ENCODE assay signal across 8 cellular contexts in genomic region chr9:95127249-95128176, GRCh38.
DNase-seq lines count a peak whose midpoint lies in the region; ATAC-seq, FAIRE-seq and TF ChIP-seq lines count a peak whose summit lies in the region.

No MANE protein-coding gene starts in this region.

- ATAC-seq in effector memory CD8-positive, alpha-beta T cell (replicated peaks) = peak; percentile 84
- ATAC-seq in lung (ENCODE audit: insufficient read depth, low FRiP score) (peak; percentile 83), HG03135 (IDR thresholded peaks at IDR 0.05; ENCODE audit: unreplicated experiment) (no peak)

- CTCF ChIA-PET in CD4-positive, alpha-beta memory T cell (lab: Charles Lee; ENCODE audit: partially characterized antibody) = interaction anchor here (0.6 to 10.7 kb wide), 24 partner anchors 8 to 791 kb away, joined by 3 to 385 read pairs (median 4); partner anchors contain the start of genes AOPEP and FBP1

- H3K4me1 Mint-ChIP-seq in CD4-positive, alpha-beta memory T cell = peaks cover 0 to 4% (median 2%) of the 10 kb centered on the region in 4 donors
- no peaks in the 10 kb centered on the region for H3K4me1 Mint-ChIP-seq in effector memory CD8-positive, alpha-beta T cell (ENCODE audit: low read depth in 2 of 2)

- H3K4me1 ChIP-seq in CD4-positive, alpha-beta memory T cell (ENCODE audit: insufficient read depth, low read length) = peaks cover 4% of the 10 kb centered on the region
- peaks cover 0 to 2% of the 10 kb centered on the region in 2 donors for H3K4me1 ChIP-seq in lung (ENCODE audit: control insufficient read depth in 2 of 2, insufficient read depth in 2 of 2, low read length in 2 of 2)

- H3K27ac Mint-ChIP-seq in CD4-positive, alpha-beta memory T cell = no peak overlapping the region
- no peak overlapping the region for H3K27ac Mint-ChIP-seq in effector memory CD8-positive, alpha-beta T cell

- POLR2A ChIA-PET in CD4-positive, alpha-beta memory T cell (lab: Charles Lee; ENCODE audit: partially characterized antibody) = interaction anchor here (1.2 to 1.4 kb wide), 2 partner anchors 446 to 458 kb away, joined by 4 read pairs; no protein-coding TSS in a partner anchor

- no peaks in the 10 kb centered on the region for H3K36me3 Mint-ChIP-seq in CD4-positive, alpha-beta memory T cell
- peaks cover 3% of the 10 kb centered on the region for H3K36me3 Mint-ChIP-seq in effector memory CD8-positive, alpha-beta T cell (ENCODE audit: insufficient read depth)

- no peak overlapping the region for H3K4me3 ChIP-seq in CD4-positive, alpha-beta memory T cell (ENCODE audit: low read length in 2 of 2)
- H3K4me3 ChIP-seq in lung = no peak overlapping the region

- H3K4me3 Mint-ChIP-seq in CD4-positive, alpha-beta memory T cell = peak overlapping the region in 1 of 8 donors; percentile 36
- H3K4me3 Mint-ChIP-seq in effector memory CD8-positive, alpha-beta T cell = no peak overlapping the region

- no peaks in the 10 kb centered on the region for H3K27me3 Mint-ChIP-seq in CD4-positive, alpha-beta memory T cell
- no peaks in the 10 kb centered on the region for H3K27me3 Mint-ChIP-seq in effector memory CD8-positive, alpha-beta T cell

- no peak overlapping the region for H3K27ac ChIP-seq in CD4-positive, alpha-beta memory T cell (ENCODE audit: low read depth, low read length)
- H3K27ac ChIP-seq in lung (ENCODE audit: low read depth in 1 of 2, low read length in 1 of 2) = no peak overlapping the region

- peak; percentile 48 to 56 (median 55) for DNase-seq in CD4-positive, alpha-beta memory T cell
- DNase-seq in H54 (ENCODE audit: insufficient read length, low spot score) (peak; percentile 95), NCI-H510A (lab: John Stamatoyannopoulos, UW) (peak; percentile 61), lung (ENCODE audit: low spot score) (peak; percentile 78)
- peak; percentile 87 for DNase-seq in activated CD8-positive, alpha-beta memory T cell treated with anti-CD3 and anti-CD28 coated beads for 24 hours
- peak; percentile 50 to 62 (median 53) for DNase-seq in effector memory CD8-positive, alpha-beta T cell
- peak; percentile 43 to 70 (median 51) for DNase-seq in stimulated activated CD4-positive, alpha-beta T cell treated with anti-CD3 and anti-CD28 coated beads, TNF-alpha, amount 100 ng/mL, for 24 hours (ENCODE audit: low read depth in 3 of 3)

- intact Hi-C loops in CD4-positive, alpha-beta memory T cell (cut with micrococcal nuclease) = loop anchor here (1.0 kb wide), 2 partner anchors 344 to 446 kb away; no protein-coding TSS in a partner anchor

- H3K9me3 Mint-ChIP-seq in CD4-positive, alpha-beta memory T cell = no peaks in the 10 kb centered on the region
- no peaks in the 10 kb centered on the region for H3K9me3 Mint-ChIP-seq in effector memory CD8-positive, alpha-beta T cell

- WGBS in lung, 2 donors = 26 to 31% methylated on average over 35 of the region's 35 CpGs

- H3K27me3 ChIP-seq in CD4-positive, alpha-beta memory T cell (ENCODE audit: insufficient read depth, low read length) = no peaks in the 10 kb centered on the region
- no peaks in the 10 kb centered on the region for H3K27me3 ChIP-seq in lung (ENCODE audit: control insufficient read depth, insufficient read depth)

- no peaks in the 10 kb centered on the region for H3K9me3 ChIP-seq in CD4-positive, alpha-beta memory T cell (ENCODE audit: control insufficient read depth in 1 of 2, low read length in 2 of 2)
- H3K9me3 ChIP-seq in lung (ENCODE audit: control insufficient read depth in 2 of 2, insufficient read depth in 1 of 2, low read length in 1 of 2) = no peaks in the 10 kb centered on the region

- TF ChIP-seq POLR2A in H54 (IDR thresholded peaks at IDR 0.05; ENCODE audit: low read depth, low read length) = no peak

- peak; percentile 80 for FAIRE-seq in H54 (lab: Jason Lieb, UNC)

- peak; percentile 99 for TF ChIP-seq CTCF in lung (IDR thresholded peaks at IDR 0.05; ENCODE audit: control extremely low read depth, extremely low read depth)

- no peaks in the 10 kb centered on the region for H3K36me3 ChIP-seq in CD4-positive, alpha-beta memory T cell (ENCODE audit: insufficient read depth, low read length)
- H3K36me3 ChIP-seq in lung (ENCODE audit: control insufficient read depth in 2 of 2, insufficient read depth in 2 of 2, low read length in 2 of 2) = no peaks in the 10 kb centered on the region
